Comparison of ENCODE assay signal across 3 cellular contexts in the genomic region with DNA sequence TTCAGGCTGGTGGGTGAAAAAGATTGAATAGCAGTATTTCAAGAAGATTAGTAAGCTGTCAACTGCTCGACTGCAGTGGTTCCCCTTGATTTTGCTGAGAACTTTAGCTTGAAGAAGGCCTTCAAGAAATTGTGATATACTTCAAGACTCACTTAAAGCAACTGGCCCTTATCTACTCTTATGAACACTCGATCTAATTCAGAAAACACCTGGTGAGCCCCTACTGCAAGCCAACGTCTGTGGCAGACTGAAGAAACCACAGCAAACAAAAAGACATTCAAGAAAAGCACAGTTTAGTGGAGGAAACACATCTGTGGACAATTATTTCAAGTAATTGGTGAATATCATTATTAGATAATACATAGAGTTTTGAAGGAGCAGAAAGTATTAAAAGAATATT.
"Had no signal": no experiment of that assay in that cellular context is flagged by ENCODE, and none has a peak within 500 bp of the region (broad histone marks: within the 10 kb centered on the region; RNA-seq: fewer than 3 reads in every experiment).

No MANE protein-coding gene starts in this region.

- H3K4me3 ChIP-seq: GM12878 had no signal

- ATAC-seq: GM12878 had no signal

- DNase-seq: GDM1, GF-D8 had no signal
